Comparison of ENCODE assay signal across 8 cellular contexts in genomic region chr7:1136841-1137516, GRCh38. TPM values are rescaled to one million over a fixed set of nuclear protein-coding genes. Genes with fewer than 3 reads are reported as not detected.
DNase-seq lines count a peak whose midpoint lies in the region; ATAC-seq lines count a peak whose summit lies in the region.

No MANE protein-coding gene starts in this region.

- peaks cover 11 to 13% of the 10 kb centered on the region in 2 donors for H3K4me1 Mint-ChIP-seq in natural killer cell treated with Interleukin-12 subunit alpha and Interleukin-12 subunit beta and Interleukin-15 and Interleukin-18, amount 100 ng/mL, for 72 hours (ENCODE audit: low read depth in 2 of 2)

- H3K4me3 Mint-ChIP-seq in natural killer cell treated with Interleukin-12 subunit alpha and Interleukin-12 subunit beta and Interleukin-15 and Interleukin-18, amount 100 ng/mL, for 72 hours: peak overlapping the region; percentile 79

- no peaks in the 10 kb centered on the region for H3K9me3 Mint-ChIP-seq in natural killer cell treated with Interleukin-12 subunit alpha and Interleukin-12 subunit beta and Interleukin-15 and Interleukin-18, amount 100 ng/mL, for 72 hours

- no peaks in the 10 kb centered on the region for H3K36me3 Mint-ChIP-seq in natural killer cell treated with Interleukin-12 subunit alpha and Interleukin-12 subunit beta and Interleukin-15 and Interleukin-18, amount 100 ng/mL, for 72 hours

- peak overlapping the region; percentile 14 to 48 for H3K27ac Mint-ChIP-seq in natural killer cell treated with Interleukin-12 subunit alpha and Interleukin-12 subunit beta and Interleukin-15 and Interleukin-18, amount 100 ng/mL, for 72 hours

- no peak for ATAC-seq in natural killer cell treated with Interleukin-12 subunit alpha and Interleukin-12 subunit beta and Interleukin-15 and Interleukin-18, amount 100 ng/mL, for 72 hours
- no peak for ATAC-seq in GM21367 (IDR thresholded peaks at IDR 0.05; ENCODE audit: unreplicated experiment)
- no peak for ATAC-seq in GM19463 (IDR thresholded peaks at IDR 0.05; ENCODE audit: unreplicated experiment)
- ATAC-seq in GM19328 (IDR thresholded peaks at IDR 0.05; ENCODE audit: unreplicated experiment): no peak

- no peaks in the 10 kb centered on the region for H3K27me3 Mint-ChIP-seq in natural killer cell treated with Interleukin-12 subunit alpha and Interleukin-12 subunit beta and Interleukin-15 and Interleukin-18, amount 100 ng/mL, for 72 hours

- peak; percentile 58 for DNase-seq in activated effector memory CD4-positive, alpha-beta T cell treated with anti-CD3 and anti-CD28 coated beads, Interleukin-2, amount 50 U/mL, for 16 hours
- no peak for DNase-seq in activated effector memory CD4-positive, alpha-beta T cell treated with Interleukin-2 at 50 U/mL for 16 hours
- DNase-seq in NOMO-1 treated with dmso at 0.1 percent for 144 hours (lab: John Stamatoyannopoulos, UW; ENCODE audit: unreplicated experiment) (peak; percentile 16), cerebellar cortex (ENCODE audit: low spot score) (peak; percentile 49)
- DNase-seq in natural killer cell treated with Interleukin-12 subunit alpha and Interleukin-12 subunit beta and Interleukin-15 and Interleukin-18, amount 100 ng/mL, for 72 hours (ENCODE audit: low spot score): no peak

RNA-seq across cellular contexts. Expression of gene ZFAND2A, which starts 23.0 kb away (rescaled TPM):
- total RNA-seq in natural killer cell treated with Interleukin-12 subunit alpha and Interleukin-12 subunit beta and Interleukin-15 and Interleukin-18, amount 100 ng/mL, for 72 hours: 10 to 100 TPM; 34.7 to 41.2 TPM

RNA-seq across cellular contexts. Expression of gene GPER1, which starts 49.1 kb away (rescaled TPM):
- total RNA-seq in natural killer cell treated with Interleukin-12 subunit alpha and Interleukin-12 subunit beta and Interleukin-15 and Interleukin-18, amount 100 ng/mL, for 72 hours: not detected

Comparison
In these comparisons a context has a peak if more than half of its experiments do, and no peak if none do; other contexts are left out.
1. DNase-seq: peak in activated effector memory CD4-positive, alpha-beta T cell treated with anti-CD3 and anti-CD28 coated beads, Interleukin-2, amount 50 U/mL, for 16 hours (single experiment), NOMO-1 treated with dmso at 0.1 percent for 144 hours (single experiment) and cerebellar cortex (single experiment); none in activated effector memory CD4-positive, alpha-beta T cell treated with Interleukin-2 at 50 U/mL for 16 hours (single experiment) and natural killer cell treated with Interleukin-12 subunit alpha and Interleukin-12 subunit beta and Interleukin-15 and Interleukin-18, amount 100 ng/mL, for 72 hours (single experiment).